20 cellular contexts compared by ENCODE assay signal in genomic region chr1:219209578-219209977, GRCh38.
"Had no signal": no experiment of that assay in that cellular context is flagged by ENCODE, and none has a peak within 500 bp of the region (broad histone marks: within the 10 kb centered on the region; RNA-seq: fewer than 3 reads in every experiment).

No MANE protein-coding gene starts in this region.

- H3K27ac ChIP-seq: gastrocnemius medialis, lower lobe of right lung, tibial artery had no signal

- H3K27me3 ChIP-seq: gastrocnemius medialis, tibial artery had no signal

- H3K9me3 ChIP-seq: gastrocnemius medialis, lower lobe of right lung, tibial artery had no signal

- ATAC-seq: activated T-helper 17 cell treated with anti-CD3 and anti-CD28 coated beads, Interleukin-2, amount 50 U/mL, for 72 hours; esophagus mucosa; gastrocnemius medialis; lower lobe of right lung; natural killer cell treated with Interleukin-12 subunit alpha and Interleukin-12 subunit beta and Interleukin-15 and Interleukin-18, amount 100 ng/mL, for 72 hours; stimulated activated naive CD8-positive, alpha-beta T cell treated with anti-CD3 and anti-CD28 coated beads, Interleukin-15, Interleukin-2, amounts not matched to agents 100 U/mL and 50 U/mL, for 24 hours had no signal

- DNase-seq: activated B cell treated with CpG ODN at 0.5 μM for 24 hours; activated CD4-positive, alpha-beta memory T cell treated with anti-CD3 and anti-CD28 coated beads, Interleukin-2, amount 10 ng/mL, durations not matched to agents 7 days and 5 days; activated CD4-positive, alpha-beta T cell treated with anti-CD3 and anti-CD28 coated beads for 4 hours; activated naive CD4-positive, alpha-beta T cell; activated naive CD8-positive, alpha-beta T cell treated with anti-CD3 and anti-CD28 coated beads, Interleukin-2, amount 10 ng/mL, durations not matched to agents 7 days and 5 days; activated T-cell treated with anti-CD3 and anti-CD28 coated beads, Interleukin-2, amount 50 U/mL, for 1 hour; amygdala; cerebellar nuclear complex; effector CD4-positive, alpha-beta T cell; gastrocnemius medialis; lower lobe of right lung; occipital lobe; posterior cingulate gyrus; stimulated activated naive CD8-positive, alpha-beta T cell treated with anti-CD3 and anti-CD28 coated beads, Interleukin-15, Interleukin-2, amounts not matched to agents 100 U/mL and 50 U/mL, for 24 hours; substantia nigra; tibial artery had no signal

- H3K36me3 Mint-ChIP-seq: natural killer cell treated with Interleukin-12 subunit alpha and Interleukin-12 subunit beta and Interleukin-15 and Interleukin-18, amount 100 ng/mL, for 72 hours had no signal

- H3K9me3 Mint-ChIP-seq: activated B cell treated with CpG ODN at 0.5 μM for 24 hours; activated CD4-positive, alpha-beta memory T cell treated with anti-CD3 and anti-CD28 coated beads, Interleukin-2, amount 10 ng/mL, durations not matched to agents 7 days and 5 days; activated naive CD8-positive, alpha-beta T cell treated with anti-CD3 and anti-CD28 coated beads, Interleukin-2, amount 10 ng/mL, durations not matched to agents 7 days and 5 days; activated T-helper 17 cell treated with anti-CD3 and anti-CD28 coated beads, Interleukin-2, amount 50 U/mL, for 72 hours; natural killer cell treated with Interleukin-12 subunit alpha and Interleukin-12 subunit beta and Interleukin-15 and Interleukin-18, amount 100 ng/mL, for 72 hours; T-helper 2 cell treated with Interferon-gamma antibody and Interleukin-4, amounts not matched to agents 5 μg/mL and 100 μg/mL, for 36 hours had no signal

- H3K4me3 ChIP-seq: gastrocnemius medialis, lower lobe of right lung, tibial artery had no signal

- H3K27ac Mint-ChIP-seq: activated B cell treated with CpG ODN at 0.5 μM for 24 hours; activated CD4-positive, alpha-beta memory T cell treated with anti-CD3 and anti-CD28 coated beads, Interleukin-2, amount 10 ng/mL, durations not matched to agents 7 days and 5 days; activated naive CD8-positive, alpha-beta T cell treated with anti-CD3 and anti-CD28 coated beads, Interleukin-2, amount 10 ng/mL, durations not matched to agents 7 days and 5 days; activated T-helper 17 cell treated with anti-CD3 and anti-CD28 coated beads, Interleukin-2, amount 50 U/mL, for 72 hours; natural killer cell treated with Interleukin-12 subunit alpha and Interleukin-12 subunit beta and Interleukin-15 and Interleukin-18, amount 100 ng/mL, for 72 hours; T-helper 2 cell treated with Interferon-gamma antibody and Interleukin-4, amounts not matched to agents 5 μg/mL and 100 μg/mL, for 36 hours had no signal

- H3K27me3 Mint-ChIP-seq: activated B cell treated with CpG ODN at 0.5 μM for 24 hours; activated CD4-positive, alpha-beta memory T cell treated with anti-CD3 and anti-CD28 coated beads, Interleukin-2, amount 10 ng/mL, durations not matched to agents 7 days and 5 days; activated naive CD8-positive, alpha-beta T cell treated with anti-CD3 and anti-CD28 coated beads, Interleukin-2, amount 10 ng/mL, durations not matched to agents 7 days and 5 days; activated T-helper 17 cell treated with anti-CD3 and anti-CD28 coated beads, Interleukin-2, amount 50 U/mL, for 72 hours; natural killer cell treated with Interleukin-12 subunit alpha and Interleukin-12 subunit beta and Interleukin-15 and Interleukin-18, amount 100 ng/mL, for 72 hours had no signal

- H3K4me1 Mint-ChIP-seq: activated B cell treated with CpG ODN at 0.5 μM for 24 hours; activated CD4-positive, alpha-beta memory T cell treated with anti-CD3 and anti-CD28 coated beads, Interleukin-2, amount 10 ng/mL, durations not matched to agents 7 days and 5 days; activated T-helper 17 cell treated with anti-CD3 and anti-CD28 coated beads, Interleukin-2, amount 50 U/mL, for 72 hours had no signal

- H3K36me3 ChIP-seq: gastrocnemius medialis had no signal

- H3K4me3 Mint-ChIP-seq: activated B cell treated with CpG ODN at 0.5 μM for 24 hours; activated CD4-positive, alpha-beta memory T cell treated with anti-CD3 and anti-CD28 coated beads, Interleukin-2, amount 10 ng/mL, durations not matched to agents 7 days and 5 days; activated naive CD8-positive, alpha-beta T cell treated with anti-CD3 and anti-CD28 coated beads, Interleukin-2, amount 10 ng/mL, durations not matched to agents 7 days and 5 days; activated T-helper 17 cell treated with anti-CD3 and anti-CD28 coated beads, Interleukin-2, amount 50 U/mL, for 72 hours; natural killer cell treated with Interleukin-12 subunit alpha and Interleukin-12 subunit beta and Interleukin-15 and Interleukin-18, amount 100 ng/mL, for 72 hours; T-helper 2 cell treated with Interferon-gamma antibody and Interleukin-4, amounts not matched to agents 5 μg/mL and 100 μg/mL, for 36 hours had no signal

- H3K4me1 ChIP-seq: gastrocnemius medialis, lower lobe of right lung, tibial artery had no signal
